21 cellular contexts compared by ENCODE assay signal in the genomic region with DNA sequence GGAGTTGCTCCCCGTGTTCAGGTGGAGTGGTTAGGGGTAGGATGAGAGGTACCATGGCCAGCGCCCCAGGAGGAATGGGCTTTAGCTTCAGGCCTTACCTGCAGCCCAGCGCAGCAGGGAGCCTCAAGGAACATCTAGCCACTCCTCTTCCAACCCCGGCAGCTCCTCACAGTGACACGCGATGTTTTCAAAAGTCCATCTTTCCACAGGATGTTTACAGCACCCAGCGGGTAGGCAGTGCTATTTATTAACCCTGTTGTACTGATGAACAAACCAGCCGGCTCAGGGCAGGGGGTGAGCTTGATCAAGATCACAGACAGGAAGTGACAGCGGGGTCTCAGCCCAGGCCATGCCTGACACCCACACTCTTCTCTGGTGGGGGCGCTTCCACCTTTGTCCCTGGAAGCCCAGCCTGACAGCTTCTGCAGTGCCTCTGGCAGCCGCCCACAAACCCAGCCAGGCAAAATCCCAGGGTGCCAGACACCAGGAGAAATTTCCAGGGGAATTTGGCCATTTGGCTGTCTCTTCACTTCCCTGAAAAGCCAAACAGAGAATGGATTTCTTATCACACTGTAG. TPM values are rescaled to one million over a fixed set of nuclear protein-coding genes. Genes with fewer than 3 reads are reported as not detected.
DNase-seq lines count a peak whose midpoint lies in the region; ATAC-seq, FAIRE-seq and TF ChIP-seq lines count a peak whose summit lies in the region.
"Had no signal": no experiment of that assay in that cellular context is flagged by ENCODE, and none has a peak within 500 bp of the region (broad histone marks: within the 10 kb centered on the region; RNA-seq: fewer than 3 reads in every experiment).

No MANE protein-coding gene starts in this region.

- CTCF ChIA-PET in A549 (lab: Yijun Ruan, JAX) (interaction anchor here (0.9 to 3.0 kb wide), 6 partner anchors 10 to 35 kb away, joined by 3 to 18 read pairs (median 4); no protein-coding TSS in a partner anchor), WTC11 (lab: Charles Lee) (interaction anchor here (1.2 to 6.0 kb wide), 4 partner anchors 25 to 126 kb away, joined by 3 to 54 read pairs (median 8); no protein-coding TSS in a partner anchor)

- H3K27me3 ChIP-seq in GM23338 (ENCODE audit: insufficient read depth): no peaks in the 10 kb centered on the region
- H3K27me3 ChIP-seq in WERI-Rb-1 (ENCODE audit: insufficient read depth, low read depth, severe bottlenecking): peaks cover 53% of the 10 kb centered on the region
- H3K27me3 ChIP-seq: sigmoid colon, vagina had no signal

- DNase-seq in A549 (ENCODE audit: low read depth in 1 of 2, low spot score in 1 of 2) (no peak), GM23338 (ENCODE audit: low spot score) (peak; percentile 50), WTC11 (ENCODE audit: low spot score) (peak; percentile 62), left lobe of liver (ENCODE audit: low spot score) (peak; percentile 85), WERI-Rb-1 (no peak), NCI-H524 (lab: John Stamatoyannopoulos, UW) (no peak)
- DNase-seq in stimulated activated naive CD8-positive, alpha-beta T cell treated with anti-CD3 and anti-CD28 coated beads, Interleukin-15, Interleukin-2, amounts not matched to agents 100 U/mL and 50 U/mL, for 24 hours: no peak
- DNase-seq: activated CD4-positive, alpha-beta T cell treated with anti-CD3 and anti-CD28 coated beads, Interleukin-2, amount 50 U/mL, for 1 hour; activated naive CD4-positive, alpha-beta T cell treated with anti-CD3 and anti-CD28 coated beads, Interleukin-2, amount 10 ng/mL, durations not matched to agents 7 days and 5 days; HCEC 1CT; hippocampal formation; kidney glomerular epithelial cell; NCI-H1048; sigmoid colon; stimulated activated CD4-positive, alpha-beta T cell treated with anti-CD3 and anti-CD28 coated beads, Interleukin-1b, Interleukin-23, amount 100 ng/mL, for 48 hours had no signal

- H3K4me3 ChIP-seq in A549 (no peak overlapping the region), GM23338 (no peak overlapping the region), WERI-Rb-1 (ENCODE audit: low read depth, low read length) (no peak overlapping the region)
- H3K4me3 ChIP-seq: sigmoid colon, vagina had no signal

- H3K9me3 Mint-ChIP-seq in GM23338 (peaks cover 8% of the 10 kb centered on the region; the same call in 2 of the 3 replicates), WTC11 (peaks cover 8% of the 10 kb centered on the region)
- H3K9me3 Mint-ChIP-seq: activated naive CD4-positive, alpha-beta T cell treated with anti-CD3 and anti-CD28 coated beads, Interleukin-2, amount 10 ng/mL, durations not matched to agents 7 days and 5 days had no signal

- no peaks in the 10 kb centered on the region for H4K20me1 ChIP-seq in GM23338 (replicated peaks; ENCODE audit: insufficient read depth)

- peaks cover 2% of the 10 kb centered on the region; the same call in 2 of the 3 replicates for H3K4me1 Mint-ChIP-seq in GM23338
- H3K4me1 Mint-ChIP-seq in WTC11: peaks cover 13% of the 10 kb centered on the region
- H3K4me1 Mint-ChIP-seq: activated naive CD4-positive, alpha-beta T cell treated with anti-CD3 and anti-CD28 coated beads, Interleukin-2, amount 10 ng/mL, durations not matched to agents 7 days and 5 days had no signal

- POLR2A ChIA-PET in A549 (lab: Yijun Ruan, JAX): no interaction called here
- POLR2A ChIA-PET in WTC11 (lab: Charles Lee): no interaction called here

- no peak overlapping the region for H3K27ac Mint-ChIP-seq in GM23338
- H3K27ac Mint-ChIP-seq in WTC11: no peak overlapping the region
- H3K27ac Mint-ChIP-seq: activated naive CD4-positive, alpha-beta T cell treated with anti-CD3 and anti-CD28 coated beads, Interleukin-2, amount 10 ng/mL, durations not matched to agents 7 days and 5 days had no signal

- no peak overlapping the region for H2AFZ ChIP-seq in GM23338

- no peak for TF ChIP-seq POLR2A in A549 (IDR thresholded peaks at IDR 0.05; ENCODE audit: low read length)

- no peak for TF ChIP-seq EP300 in A549 (IDR thresholded peaks at IDR 0.05)

- H3K9me2 ChIP-seq in GM23338 (ENCODE audit: insufficient read depth): no peaks in the 10 kb centered on the region

- peaks cover 12% of the 10 kb centered on the region for H3K36me3 Mint-ChIP-seq in GM23338 (ENCODE audit: low read depth)
- H3K36me3 Mint-ChIP-seq in WTC11: peaks cover 10% of the 10 kb centered on the region
- H3K36me3 Mint-ChIP-seq: activated naive CD4-positive, alpha-beta T cell treated with anti-CD3 and anti-CD28 coated beads, Interleukin-2, amount 10 ng/mL, durations not matched to agents 7 days and 5 days had no signal

- no peaks in the 10 kb centered on the region for H3F3A ChIP-seq in GM23338 (replicated peaks; ENCODE audit: low read depth)

- no peak overlapping the region for H3K27ac ChIP-seq in A549
- H3K27ac ChIP-seq in GM23338 (ENCODE audit: low read depth): no peak overlapping the region
- H3K27ac ChIP-seq in WERI-Rb-1: no peak overlapping the region
- H3K27ac ChIP-seq: sigmoid colon, vagina had no signal

- no peaks in the 10 kb centered on the region for H3K79me2 ChIP-seq in GM23338 (replicated peaks; ENCODE audit: insufficient read depth)

- H3K9me3 ChIP-seq in A549 (no peaks in the 10 kb centered on the region), WERI-Rb-1 (ENCODE audit: severe bottlenecking) (peaks cover 2% of the 10 kb centered on the region)
- H3K9me3 ChIP-seq: Caco-2, sigmoid colon, vagina had no signal

- H3K27me3 Mint-ChIP-seq in GM23338 (ENCODE audit: insufficient read depth, low read depth, poor library complexity) (peaks cover 9% of the 10 kb centered on the region), WTC11 (ENCODE audit: low read depth) (no peaks in the 10 kb centered on the region)

- TF ChIP-seq RAD21 in A549 (conservative IDR thresholded peaks at IDR 0.05 in 1 of 2, IDR thresholded peaks at IDR 0.05 in 1 of 2): no peak

- whole genome bisulfite sequencing in A549 (ENCODE audit: missing lambda C conversion rate): 81% methylated on average over 10 of the region's 11 CpGs

- no peak overlapping the region for H3K4me3 Mint-ChIP-seq in GM23338
- H3K4me3 Mint-ChIP-seq in WTC11: no peak overlapping the region
- H3K4me3 Mint-ChIP-seq: activated naive CD4-positive, alpha-beta T cell treated with anti-CD3 and anti-CD28 coated beads, Interleukin-2, amount 10 ng/mL, durations not matched to agents 7 days and 5 days had no signal

- no peak for FAIRE-seq in A549 (lab: Jason Lieb, UNC)
- FAIRE-seq: endometrium, G401.6 had no signal

- no peaks in the 10 kb centered on the region for H3K4me1 ChIP-seq in A549
- no peaks in the 10 kb centered on the region for H3K4me1 ChIP-seq in GM23338 (ENCODE audit: insufficient read depth)
- H3K4me1 ChIP-seq: Caco-2, sigmoid colon had no signal

- H3K36me3 ChIP-seq in GM23338 (ENCODE audit: insufficient read depth) (no peaks in the 10 kb centered on the region), WERI-Rb-1 (no peaks in the 10 kb centered on the region)
- H3K36me3 ChIP-seq: sigmoid colon had no signal

- ATAC-seq in A549: 0 out of 6 replicates have a peak, but pooled peaks of 1 of the 2 experiments have one; percentile 10
- peak; percentile 94 for ATAC-seq in GM23338
- peak; percentile 85 for ATAC-seq in WTC11
- peak; percentile 52 for ATAC-seq in left lobe of liver
- no peak for ATAC-seq in stimulated activated naive CD8-positive, alpha-beta T cell treated with anti-CD3 and anti-CD28 coated beads, Interleukin-15, Interleukin-2, amounts not matched to agents 100 U/mL and 50 U/mL, for 24 hours
- ATAC-seq in HG02571 (IDR thresholded peaks at IDR 0.05; ENCODE audit: unreplicated experiment): no peak

- H3K4me2 ChIP-seq in A549 (no peak overlapping the region), GM23338 (no peak overlapping the region)

- TF ChIP-seq CTCF in A549 (IDR thresholded peaks at IDR 0.05) (no peak), GM23338 (conservative IDR thresholded peaks at IDR 0.05; ENCODE audit: low read depth in 2 of 2) (no peak), WTC11 (IDR thresholded peaks at IDR 0.05) (no peak), WERI-Rb-1 (IDR thresholded peaks at IDR 0.05; ENCODE audit: low read depth, low read length) (no peak)

TF ChIP-seq in A549, 52 proteins besides CTCF, POLR2A, EP300 and RAD21 (continues in another document):
- no peak for TF ChIP-seq JUNB (IDR thresholded peaks at IDR 0.05)

TF ChIP-seq in WTC11, 78 proteins besides CTCF, POLR2A, EP300 and RAD21 (continues in another document):
- TF ChIP-seq, protein P1, sequence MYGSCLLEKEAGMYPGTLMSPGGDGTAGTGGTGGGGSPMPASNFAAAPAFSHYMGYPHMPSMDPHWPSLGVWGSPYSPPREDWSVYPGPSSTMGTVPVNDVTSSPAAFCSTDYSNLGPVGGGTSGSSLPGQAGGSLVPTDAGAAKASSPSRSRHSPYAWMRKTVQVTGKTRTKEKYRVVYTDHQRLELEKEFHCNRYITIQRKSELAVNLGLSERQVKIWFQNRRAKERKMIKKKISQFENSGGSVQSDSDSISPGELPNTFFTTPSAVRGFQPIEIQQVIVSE (CRISPR knock-in tag; IDR thresholded peaks at IDR 0.05; ENCODE audit: borderline replicate concordance): no peak
- TF ChIP-seq RELA (CRISPR knock-in tag; IDR thresholded peaks at IDR 0.05; ENCODE audit: borderline replicate concordance): no peak
- TF ChIP-seq, protein P2, sequence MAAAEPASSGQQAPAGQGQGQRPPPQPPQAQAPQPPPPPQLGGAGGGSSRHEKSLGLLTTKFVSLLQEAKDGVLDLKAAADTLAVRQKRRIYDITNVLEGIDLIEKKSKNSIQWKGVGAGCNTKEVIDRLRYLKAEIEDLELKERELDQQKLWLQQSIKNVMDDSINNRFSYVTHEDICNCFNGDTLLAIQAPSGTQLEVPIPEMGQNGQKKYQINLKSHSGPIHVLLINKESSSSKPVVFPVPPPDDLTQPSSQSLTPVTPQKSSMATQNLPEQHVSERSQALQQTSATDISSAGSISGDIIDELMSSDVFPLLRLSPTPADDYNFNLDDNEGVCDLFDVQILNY (CRISPR knock-in tag; IDR thresholded peaks at IDR 0.05): no peak

RNA-seq across cellular contexts. Expression of gene PRLH, which starts 18.4 kb away (rescaled TPM):
- polyA plus RNA-seq in A549 (2011; rRNA removed) (not detected in 2 replicates), A549 (2017; fragmentation: RNase III; extraction: RNeasy Plus Mini Kit Qiagen cat#74134 plus additional on column Dnase treatment) (not detected in 3 replicates), GM23338 (2016; fragmentation: Nextera tagmentation; extraction: Ambion mirVana) (not detected in 2 replicates)
- not detected in 2 replicates for polyA plus RNA-seq in A549 (2012; cell fraction: cytosol; rRNA removed)
- polyA plus RNA-seq in A549 (2012; cell fraction: nucleus; rRNA removed): not detected in 2 replicates
- polyA minus RNA-seq in A549 (2011; rRNA and poly(A)+ RNA removed): not detected in 2 replicates
- total RNA-seq in GM23338 (2014; rRNA removed; shearing (Covaris generic)): not detected in 2 replicates
- total RNA-seq in WTC11 (2021) (not detected in 3 replicates), left lobe of liver (not detected)
- total RNA-seq: Caco-2, omental fat pad, sigmoid colon, vagina had no signal
- polyA plus RNA-seq: sigmoid colon had no signal

RNA-seq across cellular contexts. Expression of gene RAB17, which starts 42.6 kb away (rescaled TPM):
- polyA plus RNA-seq in A549 (2011; rRNA removed) (0.44 and 0.78 TPM in 2 replicates), A549 (2017; fragmentation: RNase III; extraction: RNeasy Plus Mini Kit Qiagen cat#74134 plus additional on column Dnase treatment) (0.42 to 2.3 TPM (median 2.2 TPM) in 3 replicates), GM23338 (2016; fragmentation: Nextera tagmentation; extraction: Ambion mirVana) (17.4 and 22.4 TPM in 2 replicates)
- 0.09 TPM in 2 replicates for polyA plus RNA-seq in A549 (2012; cell fraction: cytosol; rRNA removed)
- polyA plus RNA-seq in A549 (2012; cell fraction: nucleus; rRNA removed): 0.23 and 0.37 TPM in 2 replicates
- polyA minus RNA-seq in A549 (2011; rRNA and poly(A)+ RNA removed): 0.33 TPM in 1 of 2 replicates, not detected in the other
- total RNA-seq in GM23338 (2014; rRNA removed; shearing (Covaris generic)): 21.4 and 26.9 TPM in 2 replicates
- total RNA-seq in WTC11 (2021) (134 to 140 TPM (median 137 TPM) in 3 replicates), left lobe of liver (88.5 TPM)
- total RNA-seq: vagina had no signal

Comparison
In these comparisons a context has a peak if more than half of its experiments do, and no peak if none do; other contexts are left out.
1. ATAC-seq: peak in GM23338 (single experiment), WTC11 (single experiment) and left lobe of liver (single experiment); none in stimulated activated naive CD8-positive, alpha-beta T cell treated with anti-CD3 and anti-CD28 coated beads, Interleukin-15, Interleukin-2, amounts not matched to agents 100 U/mL and 50 U/mL, for 24 hours (single experiment) and HG02571 (single experiment).
2. DNase-seq: peak in GM23338 (single experiment), WTC11 (single experiment) and left lobe of liver (single experiment); none in A549 (0 of 2), stimulated activated naive CD8-positive, alpha-beta T cell treated with anti-CD3 and anti-CD28 coated beads, Interleukin-15, Interleukin-2, amounts not matched to agents 100 U/mL and 50 U/mL, for 24 hours (single experiment), WERI-Rb-1 (single experiment) and NCI-H524 (0 of 2).